In genomic region chr6:149948616-149949015, GRCh38 we compare ENCODE assay signal across 38 cellular contexts. TPM values are rescaled to one million over a fixed set of nuclear protein-coding genes. Genes with fewer than 3 reads are reported as not detected.
"Had no signal": no experiment of that assay in that cellular context is flagged by ENCODE, and none has a peak within 500 bp of the region (broad histone marks: within the 10 kb centered on the region; RNA-seq: fewer than 3 reads in every experiment).

No MANE protein-coding gene starts in this region.

- H3K9me3 ChIP-seq: ascending aorta, esophagus squamous epithelium, gastroesophageal sphincter had no signal

- H3K27ac ChIP-seq: ascending aorta, brain microvascular endothelial cell, epithelial cell of prostate, esophagus squamous epithelium, gastroesophageal sphincter, WERI-Rb-1 had no signal

- FAIRE-seq: bronchial epithelial cell, endothelial cell of umbilical vein had no signal

- H3K27ac Mint-ChIP-seq: activated B cell treated with CpG ODN at 0.5 μM for 24 hours; activated CD4-positive, alpha-beta memory T cell treated with anti-CD3 and anti-CD28 coated beads for 36 hours; activated CD4-positive, alpha-beta T cell treated with anti-CD3 and anti-CD28 coated beads for 36 hours; activated CD4-positive, alpha-beta T cell treated with anti-CD3 and anti-CD28 coated beads, Interleukin-2, amount 10 ng/mL, durations not matched to agents 24 days and 14 days; activated CD8-positive, alpha-beta memory T cell treated with anti-CD3 and anti-CD28 coated beads, Interleukin-2, amount 10 ng/mL, durations not matched to agents 7 days and 5 days; activated CD8-positive, alpha-beta T cell treated with anti-CD3 and anti-CD28 coated beads, Interleukin-2, amount 10 ng/mL, durations not matched to agents 7 days and 5 days; activated naive CD4-positive, alpha-beta T cell treated with anti-CD3 and anti-CD28 coated beads, Interleukin-2, amount 10 ng/mL, durations not matched to agents 7 days and 5 days; activated naive CD4-positive, alpha-beta T cell treated with anti-CD3 and anti-CD28 coated beads, Interleukin-2, amount 50 U/mL, for 72 hours; activated naive CD8-positive, alpha-beta T cell treated with anti-CD3 and anti-CD28 coated beads, Interleukin-2, amount 10 ng/mL, durations not matched to agents 7 days and 5 days; activated T-cell treated with anti-CD3 and anti-CD28 coated beads, Interleukin-2, amount 50 U/mL, for 72 hours; effector memory CD8-positive, alpha-beta T cell; T-helper 17 cell; T-helper 2 cell treated with Interferon-gamma antibody and Interleukin-4, amounts not matched to agents 5 μg/mL and 100 μg/mL, for 36 hours had no signal

- DNase-seq: activated B cell treated with CpG ODN at 0.5 μM for 24 hours; activated CD4-positive, alpha-beta memory T cell treated with anti-CD3 and anti-CD28 coated beads for 36 hours; activated CD4-positive, alpha-beta T cell treated with anti-CD3 and anti-CD28 coated beads for 36 hours; activated CD4-positive, alpha-beta T cell treated with anti-CD3 and anti-CD28 coated beads, Interleukin-2, amount 10 ng/mL, durations not matched to agents 24 days and 14 days; activated CD4-positive, CD25-positive, alpha-beta regulatory T cell treated with anti-CD3 and anti-CD28 coated beads, Interleukin-2, amount 50 U/mL, for 72 hours; activated CD8-positive, alpha-beta memory T cell treated with anti-CD3 and anti-CD28 coated beads, Interleukin-2, amount 10 ng/mL, durations not matched to agents 7 days and 5 days; activated CD8-positive, alpha-beta memory T cell treated with anti-CD3 and anti-CD28 coated beads, Interleukin-2, amount 50 U/mL, for 4 hours; activated CD8-positive, alpha-beta T cell treated with anti-CD3 and anti-CD28 coated beads, Interleukin-2, amount 10 ng/mL, durations not matched to agents 7 days and 5 days; activated gamma-delta T cell; activated naive CD4-positive, alpha-beta T cell; activated naive CD4-positive, alpha-beta T cell treated with anti-CD3 and anti-CD28 coated beads, Interleukin-2, amount 10 ng/mL, durations not matched to agents 7 days and 5 days; activated naive CD8-positive, alpha-beta T cell treated with anti-CD3 and anti-CD28 coated beads, Interleukin-2, amount 10 ng/mL, durations not matched to agents 7 days and 5 days; activated T-cell treated with anti-CD3 and anti-CD28 coated beads, Interleukin-2, amount 50 U/mL, for 1 hour; activated T-cell treated with anti-CD3 and anti-CD28 coated beads, Interleukin-2, amount 50 U/mL, for 72 hours; brain microvascular endothelial cell; cortex of kidney; dermis blood vessel endothelial cell; effector CD4-positive, alpha-beta T cell; effector memory CD8-positive, alpha-beta T cell; esophagus squamous epithelium; foreskin melanocyte; head of caudate nucleus; T-helper 1 cell; T-helper 17 cell; T1000; WERI-Rb-1 had no signal

- H3K4me3 Mint-ChIP-seq: activated B cell treated with CpG ODN at 0.5 μM for 24 hours; activated CD4-positive, alpha-beta memory T cell treated with anti-CD3 and anti-CD28 coated beads for 36 hours; activated CD4-positive, alpha-beta T cell treated with anti-CD3 and anti-CD28 coated beads for 36 hours; activated CD4-positive, alpha-beta T cell treated with anti-CD3 and anti-CD28 coated beads, Interleukin-2, amount 10 ng/mL, durations not matched to agents 24 days and 14 days; activated CD8-positive, alpha-beta memory T cell treated with anti-CD3 and anti-CD28 coated beads, Interleukin-2, amount 10 ng/mL, durations not matched to agents 7 days and 5 days; activated CD8-positive, alpha-beta T cell treated with anti-CD3 and anti-CD28 coated beads, Interleukin-2, amount 10 ng/mL, durations not matched to agents 7 days and 5 days; activated naive CD4-positive, alpha-beta T cell treated with anti-CD3 and anti-CD28 coated beads, Interleukin-2, amount 10 ng/mL, durations not matched to agents 7 days and 5 days; activated naive CD8-positive, alpha-beta T cell treated with anti-CD3 and anti-CD28 coated beads, Interleukin-2, amount 10 ng/mL, durations not matched to agents 7 days and 5 days; activated T-cell treated with anti-CD3 and anti-CD28 coated beads, Interleukin-2, amount 50 U/mL, for 72 hours; central memory CD8-positive, alpha-beta T cell; effector memory CD8-positive, alpha-beta T cell; T-helper 17 cell; T-helper 2 cell treated with Interferon-gamma antibody and Interleukin-4, amounts not matched to agents 5 μg/mL and 100 μg/mL, for 36 hours had no signal

- H3K4me1 ChIP-seq: ascending aorta, gastroesophageal sphincter had no signal

- H3K4me3 ChIP-seq: ascending aorta, esophagus squamous epithelium, gastroesophageal sphincter had no signal

- H3K9me3 Mint-ChIP-seq: activated B cell treated with CpG ODN at 0.5 μM for 24 hours; activated CD4-positive, alpha-beta memory T cell treated with anti-CD3 and anti-CD28 coated beads for 36 hours; activated CD4-positive, alpha-beta T cell treated with anti-CD3 and anti-CD28 coated beads, Interleukin-2, amount 10 ng/mL, durations not matched to agents 24 days and 14 days; activated naive CD4-positive, alpha-beta T cell treated with anti-CD3 and anti-CD28 coated beads, Interleukin-2, amount 10 ng/mL, durations not matched to agents 7 days and 5 days; activated naive CD4-positive, alpha-beta T cell treated with anti-CD3 and anti-CD28 coated beads, Interleukin-2, amount 50 U/mL, for 72 hours; activated naive CD8-positive, alpha-beta T cell treated with anti-CD3 and anti-CD28 coated beads, Interleukin-2, amount 10 ng/mL, durations not matched to agents 7 days and 5 days; activated T-cell treated with anti-CD3 and anti-CD28 coated beads, Interleukin-2, amount 50 U/mL, for 72 hours; central memory CD8-positive, alpha-beta T cell; effector memory CD8-positive, alpha-beta T cell; T-helper 2 cell treated with Interferon-gamma antibody and Interleukin-4, amounts not matched to agents 5 μg/mL and 100 μg/mL, for 36 hours had no signal

- H3K36me3 Mint-ChIP-seq: activated CD4-positive, alpha-beta memory T cell treated with anti-CD3 and anti-CD28 coated beads for 36 hours; activated CD8-positive, alpha-beta memory T cell treated with anti-CD3 and anti-CD28 coated beads, Interleukin-2, amount 10 ng/mL, durations not matched to agents 7 days and 5 days; activated naive CD4-positive, alpha-beta T cell treated with anti-CD3 and anti-CD28 coated beads, Interleukin-2, amount 50 U/mL, for 72 hours; activated naive CD8-positive, alpha-beta T cell treated with anti-CD3 and anti-CD28 coated beads, Interleukin-2, amount 10 ng/mL, durations not matched to agents 7 days and 5 days had no signal

- H3K36me3 ChIP-seq: ascending aorta, brain microvascular endothelial cell, esophagus squamous epithelium, gastroesophageal sphincter, WERI-Rb-1 had no signal

- H3K4me1 Mint-ChIP-seq: activated CD4-positive, alpha-beta T cell treated with anti-CD3 and anti-CD28 coated beads for 36 hours; central memory CD8-positive, alpha-beta T cell had no signal

- H3K27me3 ChIP-seq: ascending aorta had no signal

- ATAC-seq: activated CD4-positive, alpha-beta T cell treated with anti-CD3 and anti-CD28 coated beads for 36 hours; activated CD8-positive, alpha-beta memory T cell treated with anti-CD3 and anti-CD28 coated beads, Interleukin-2, amount 10 ng/mL, durations not matched to agents 7 days and 5 days; activated CD8-positive, alpha-beta T cell treated with anti-CD3 and anti-CD28 coated beads, Interleukin-2, amount 10 ng/mL, durations not matched to agents 7 days and 5 days; activated naive CD4-positive, alpha-beta T cell treated with anti-CD3 and anti-CD28 coated beads, Interleukin-2, amount 50 U/mL, for 72 hours; activated T-cell treated with anti-CD3 and anti-CD28 coated beads, Interleukin-2, amount 50 U/mL, for 72 hours; effector memory CD8-positive, alpha-beta T cell; gastroesophageal sphincter; T-helper 17 cell had no signal

RNA-seq across cellular contexts. Expression of gene ULBP2, which starts 6.8 kb away (rescaled TPM):
- total RNA-seq: ascending aorta had no signal

RNA-seq across cellular contexts. Expression of gene RAET1G, which starts 25.7 kb away (rescaled TPM):
- total RNA-seq: activated B cell treated with CpG ODN at 0.5 μM for 24 hours; activated CD4-positive, alpha-beta memory T cell treated with anti-CD3 and anti-CD28 coated beads for 36 hours; activated CD4-positive, alpha-beta T cell treated with anti-CD3 and anti-CD28 coated beads for 36 hours; activated CD4-positive, alpha-beta T cell treated with anti-CD3 and anti-CD28 coated beads, Interleukin-2, amount 10 ng/mL, durations not matched to agents 24 days and 14 days; activated CD8-positive, alpha-beta memory T cell treated with anti-CD3 and anti-CD28 coated beads for 36 hours; activated CD8-positive, alpha-beta memory T cell treated with anti-CD3 and anti-CD28 coated beads, Interleukin-2, amount 10 ng/mL, durations not matched to agents 7 days and 5 days; activated CD8-positive, alpha-beta T cell treated with anti-CD3 and anti-CD28 coated beads, Interleukin-2, amount 10 ng/mL, durations not matched to agents 7 days and 5 days; activated naive CD4-positive, alpha-beta T cell treated with anti-CD3 and anti-CD28 coated beads, Interleukin-2, amount 50 U/mL, for 72 hours; activated naive CD8-positive, alpha-beta T cell treated with anti-CD3 and anti-CD28 coated beads, Interleukin-2, amount 10 ng/mL, durations not matched to agents 7 days and 5 days; activated T-cell treated with anti-CD3 and anti-CD28 coated beads, Interleukin-2, amount 50 U/mL, for 72 hours; ascending aorta; cerebellum; dermis blood vessel endothelial cell; T-helper 17 cell had no signal

RNA-seq across cellular contexts. Expression of gene RAET1E, which starts 50.7 kb away (rescaled TPM):
- total RNA-seq: activated B cell treated with CpG ODN at 0.5 μM for 24 hours; activated CD4-positive, alpha-beta memory T cell treated with anti-CD3 and anti-CD28 coated beads for 36 hours; activated CD4-positive, alpha-beta T cell treated with anti-CD3 and anti-CD28 coated beads for 36 hours; activated CD4-positive, alpha-beta T cell treated with anti-CD3 and anti-CD28 coated beads, Interleukin-2, amount 10 ng/mL, durations not matched to agents 24 days and 14 days; activated CD8-positive, alpha-beta memory T cell treated with anti-CD3 and anti-CD28 coated beads for 36 hours; activated CD8-positive, alpha-beta memory T cell treated with anti-CD3 and anti-CD28 coated beads, Interleukin-2, amount 10 ng/mL, durations not matched to agents 7 days and 5 days; activated CD8-positive, alpha-beta T cell treated with anti-CD3 and anti-CD28 coated beads, Interleukin-2, amount 10 ng/mL, durations not matched to agents 7 days and 5 days; activated naive CD8-positive, alpha-beta T cell treated with anti-CD3 and anti-CD28 coated beads, Interleukin-2, amount 10 ng/mL, durations not matched to agents 7 days and 5 days; activated T-cell treated with anti-CD3 and anti-CD28 coated beads, Interleukin-2, amount 50 U/mL, for 72 hours; ascending aorta; cardiac septum; cerebellum; dermis blood vessel endothelial cell; endothelial cell of umbilical vein; fibroblast of villous mesenchyme had no signal
